In the genomic region with DNA sequence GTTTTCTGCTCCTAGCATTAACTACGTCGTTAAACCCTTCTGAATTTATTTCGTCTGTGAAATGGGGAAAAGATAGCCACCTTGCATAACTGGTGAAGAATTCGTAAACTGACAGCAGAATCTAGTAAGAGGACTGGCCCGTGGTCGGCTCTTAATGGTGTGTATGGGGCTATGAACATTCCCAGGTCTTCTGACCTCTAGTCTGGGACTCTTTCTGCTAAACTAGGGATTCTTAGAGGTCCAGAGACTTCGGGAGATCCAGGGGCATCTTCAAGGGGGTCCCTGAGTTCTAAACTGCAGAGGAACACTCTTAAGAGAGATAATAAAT, we compare ENCODE assay signal across 8 cellular contexts.
A peak's percentile ranks its signal among the peaks of the same experiment; 100 is the strongest.
DNase-seq lines count a peak whose midpoint lies in the region; ATAC-seq and TF ChIP-seq lines count a peak whose summit lies in the region.

No MANE protein-coding gene starts in this region.

- peaks cover 17% of the 10 kb centered on the region for H3K4me1 Mint-ChIP-seq in chondrocyte (ENCODE audit: low read depth)

- peak overlapping the region; percentile 64 for H3K4me2 ChIP-seq in Karpas-422 (ENCODE audit: low read depth, low read length, poor library complexity, severe bottlenecking)

- TF ChIP-seq CTCF in AG04450 (IDR thresholded peaks at IDR 0.05; ENCODE audit: low read depth, low read length) (no peak), chondrocyte (IDR thresholded peaks at IDR 0.05) (peak; percentile 4), mucosa of descending colon (IDR thresholded peaks at IDR 0.05) (no peak)

- H3K9ac ChIP-seq in Karpas-422 (ENCODE audit: low read length) = peak overlapping the region; percentile 74

- POLR2A ChIA-PET in AG04450 (lab: Yijun Ruan, JAX) = interaction anchor here (1.0 to 2.5 kb wide), 3 partner anchors 54 to 294 kb away, joined by 3 to 17 read pairs (median 5); no protein-coding TSS in a partner anchor

- H4K20me1 ChIP-seq in Karpas-422 (ENCODE audit: insufficient read depth, low read depth, low read length) = no peaks in the 10 kb centered on the region

- peak overlapping the region; percentile 88 for H3K4me3 Mint-ChIP-seq in chondrocyte (ENCODE audit: unreplicated experiment)

- intact Hi-C loops in mucosa of descending colon (cut with DNase I, micrococcal nuclease) = loop anchor here in 1 of 2 donors (10.0 kb wide), 1 partner anchor 88 kb away; no protein-coding TSS in a partner anchor

- no peaks in the 10 kb centered on the region for H3K9me2 ChIP-seq in Karpas-422 (replicated peaks; ENCODE audit: insufficient read depth, low read length)

- H3K4me1 ChIP-seq in Karpas-422 (ENCODE audit: low read length) = peaks cover 17% of the 10 kb centered on the region
- H3K4me1 ChIP-seq in mucosa of descending colon (ENCODE audit: low read depth) = peaks cover 20% of the 10 kb centered on the region

- H2AFZ ChIP-seq in Karpas-422 (ENCODE audit: low read length) = peak overlapping the region; percentile 83; the same call in 1 of the 2 replicates

- H3K27ac ChIP-seq in AG04450 (ENCODE audit: low read depth, low read length) (no peak overlapping the region), Karpas-422 (ENCODE audit: low read length) (no peak overlapping the region)

- peak overlapping the region; percentile 96 for H3K27ac Mint-ChIP-seq in chondrocyte (ENCODE audit: unreplicated experiment)

- H3K36me3 Mint-ChIP-seq in chondrocyte (ENCODE audit: low read depth) = no peaks in the 10 kb centered on the region

- H3K9me3 Mint-ChIP-seq in chondrocyte (ENCODE audit: low read depth) = no peaks in the 10 kb centered on the region

- peak; percentile 0 for ATAC-seq in mucosa of descending colon
- ATAC-seq in GM21825 (IDR thresholded peaks at IDR 0.05; ENCODE audit: unreplicated experiment) = no peak

- no peaks in the 10 kb centered on the region for H3K79me2 ChIP-seq in Karpas-422 (ENCODE audit: low read length)

- H3K27me3 Mint-ChIP-seq in chondrocyte (ENCODE audit: low read depth) = no peaks in the 10 kb centered on the region

- H3K27me3 ChIP-seq in AG04450 (ENCODE audit: control insufficient read depth, insufficient read depth, low read length) (no peaks in the 10 kb centered on the region), Karpas-422 (ENCODE audit: low read length) (no peaks in the 10 kb centered on the region; the same call in 1 of the 2 replicates)

- CTCF ChIA-PET in AG04450 (lab: Charles Lee) = no interaction called here

- H3K36me3 ChIP-seq in Karpas-422 (ENCODE audit: insufficient read depth, low read length) (no peaks in the 10 kb centered on the region), mucosa of descending colon (ENCODE audit: low read depth) (no peaks in the 10 kb centered on the region)

- peak overlapping the region; percentile 53 for H3K4me3 ChIP-seq in AG04450 (ENCODE audit: low read depth, low read length)
- peak overlapping the region; percentile 57 for H3K4me3 ChIP-seq in Karpas-422 (ENCODE audit: low read length)
- H3K4me3 ChIP-seq in mucosa of descending colon = peak overlapping the region; percentile 29

- H3K9me3 ChIP-seq in AG04450 (ENCODE audit: control insufficient read depth, insufficient read depth, low read length) = no peaks in the 10 kb centered on the region
- H3K9me3 ChIP-seq in Karpas-422 (ENCODE audit: low read length) = no peaks in the 10 kb centered on the region
- H3K9me3 ChIP-seq in mucosa of descending colon = no peaks in the 10 kb centered on the region

- DNase-seq in AG04450 (ENCODE audit: low read depth, low spot score) = no peak
- DNase-seq in Karpas-422 = no peak
- no peak for DNase-seq in chondrocyte (ENCODE audit: low spot score)
- DNase-seq in mucosa of descending colon = peak in 1 of 3 donors; percentile 44
- DNase-seq in 8988T = no peak
- DNase-seq in hippocampal formation (lab: John Stamatoyannopoulos, UW) = no peak
- no peak for DNase-seq in activated CD8-positive, alpha-beta memory T cell treated with anti-CD3 and anti-CD28 coated beads, Interleukin-2, amount 50 U/mL, for 4 hours
